Comparison of ENCODE assay signal across 29 cellular contexts in the genomic region with DNA sequence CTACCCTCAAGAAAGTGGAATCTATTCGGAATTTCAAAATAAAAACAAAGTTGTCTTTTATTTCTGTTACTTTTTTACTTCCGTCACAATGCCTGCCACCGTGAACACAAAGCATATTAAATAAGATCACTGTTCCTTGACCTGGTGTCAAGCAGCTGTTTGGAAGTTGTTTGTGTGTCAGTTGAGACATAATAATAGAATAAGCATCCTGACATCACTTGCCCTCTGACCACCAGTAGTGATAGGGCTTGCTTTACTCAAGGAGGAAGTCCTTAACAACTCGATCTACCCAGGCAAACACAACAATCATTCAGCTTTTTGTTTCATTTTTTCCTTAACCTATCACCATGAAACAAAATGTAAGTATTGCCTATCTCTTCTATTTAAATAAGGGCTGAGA.
A peak's percentile ranks its signal among the peaks of the same experiment; 100 is the strongest.
DNase-seq lines count a peak whose midpoint lies in the region; ATAC-seq and TF ChIP-seq lines count a peak whose summit lies in the region.
"Had no signal": no experiment of that assay in that cellular context is flagged by ENCODE, and none has a peak within 500 bp of the region (broad histone marks: within the 10 kb centered on the region; RNA-seq: fewer than 3 reads in every experiment).

No MANE protein-coding gene starts in this region.

- TF ChIP-seq CTCF in fibroblast of lung (conservative IDR thresholded peaks at IDR 0.05 in 1 of 2, IDR thresholded peaks at IDR 0.05 in 1 of 2; ENCODE audit: low read depth in 1 of 2, low read length in 2 of 2) (no peak), adrenal gland (IDR thresholded peaks at IDR 0.05) (no peak)

- no peaks in the 10 kb centered on the region for H3K79me2 ChIP-seq in fibroblast of lung (ENCODE audit: control insufficient read depth, insufficient read depth, low read length)

- DNase-seq in amniotic epithelial cell (ENCODE audit: low read depth) (peak; percentile 31), fibroblast of lung (ENCODE audit: low read depth in 2 of 2) (no peak), myocyte (ENCODE audit: low read depth) (peak; percentile 87), SK-N-DZ (ENCODE audit: low spot score) (no peak), amygdala (lab: John Stamatoyannopoulos, UW) (no peak), adrenal gland (no peak)
- DNase-seq: Caco-2; CD8-positive, alpha-beta T cell; DMS 273 treated with DMSO at 0.1 percent for 48 hours; DMS79; EL; GDM1; Karpas-422; NCI-H1105; NCI-H1436 treated with DMSO at 0.1 percent for 48 hours; NCI-H187 treated with DMSO at 0.1 percent for 48 hours; NCI-H2107; NCI-H446 treated with DMSO at 0.1 percent for 48 hours; NCI-H526; NCI-H82; NK-92 treated with Interleukin-12 subunit alpha and Interleukin-12 subunit beta, amount 100 ng/mL, for 24 hours; SHP77 had no signal

- no peak overlapping the region for H3K9ac ChIP-seq in fibroblast of lung (ENCODE audit: insufficient read depth, low read length)

- H3K27ac ChIP-seq in fibroblast of lung (ENCODE audit: insufficient read depth, low read length) (no peak overlapping the region), adrenal gland (no peak overlapping the region)
- H3K27ac ChIP-seq: C4-2B, HL-60, RWPE1, SK-N-MC had no signal

- no peak overlapping the region for H3K4me3 ChIP-seq in fibroblast of lung (replicated peaks in 1 of 4; ENCODE audit: control extremely low read depth in 1 of 4, insufficient read depth in 1 of 4, low read depth in 3 of 4, low read length in 4 of 4)
- no peak overlapping the region for H3K4me3 ChIP-seq in adrenal gland
- H3K4me3 ChIP-seq: GM12878, SK-N-MC had no signal

- no peak for ATAC-seq in HG03442 (IDR thresholded peaks at IDR 0.05; ENCODE audit: unreplicated experiment)
- ATAC-seq: CD8-positive, alpha-beta T cell; GM12878; HCT116 had no signal

- peak overlapping the region; percentile 26 for H2AFZ ChIP-seq in fibroblast of lung (ENCODE audit: low read length)

- 25 to 42% (median 35%) methylated on average over 4 of the region's 4 CpGs for WGBS in adrenal gland, 4 donors

- TF ChIP-seq POLR2A in adrenal gland (IDR thresholded peaks at IDR 0.05) = no peak

- H3K9me3 ChIP-seq in fibroblast of lung (ENCODE audit: control insufficient read depth, insufficient read depth, low read depth, low read length) (no peaks in the 10 kb centered on the region), adrenal gland (replicated peaks in 1 of 3) (no peaks in the 10 kb centered on the region)

- no peaks in the 10 kb centered on the region for H3K27me3 ChIP-seq in fibroblast of lung (ENCODE audit: control insufficient read depth, insufficient read depth, low read length)
- H3K27me3 ChIP-seq in adrenal gland = no peaks in the 10 kb centered on the region

- intact Hi-C loops in adrenal gland (cut with DNase I) = no loop called here

- H3K36me3 ChIP-seq in fibroblast of lung (ENCODE audit: control insufficient read depth, insufficient read depth, low read length) = no peaks in the 10 kb centered on the region
- H3K36me3 ChIP-seq in adrenal gland (replicated peaks in 1 of 2) = no peaks in the 10 kb centered on the region

- no peaks in the 10 kb centered on the region for H3K4me1 ChIP-seq in fibroblast of lung (ENCODE audit: control insufficient read depth, extremely low read depth, insufficient read depth, low read length)
- H3K4me1 ChIP-seq in adrenal gland (replicated peaks in 1 of 2) = no peaks in the 10 kb centered on the region
- H3K4me1 ChIP-seq: Caco-2 had no signal

- no peak overlapping the region for H3K4me2 ChIP-seq in fibroblast of lung (ENCODE audit: extremely low read depth, insufficient read depth, low read length)

- no peaks in the 10 kb centered on the region for H4K20me1 ChIP-seq in fibroblast of lung (ENCODE audit: control insufficient read depth, extremely low read depth, insufficient read depth, low read length)

Comparison
In these comparisons a context has a peak if more than half of its experiments do, and no peak if none do; other contexts are left out.
1. DNase-seq: peak in amniotic epithelial cell (single experiment) and myocyte (single experiment); none in fibroblast of lung (0 of 2), SK-N-DZ (single experiment), amygdala (0 of 56) and adrenal gland (0 of 7).